Comparison of ENCODE assay signal across 8 cellular contexts in genomic region chr6:27146456-27146705, GRCh38.
DNase-seq lines count a peak whose midpoint lies in the region; ATAC-seq and TF ChIP-seq lines count a peak whose summit lies in the region.
"Not testable (repeated sequence)": the region's sequence is repeated elsewhere in the genome, so short reads cannot be mapped to it uniquely, and the experiment has no call there.

No MANE protein-coding gene starts in this region.

- not testable (repeated sequence) for TF ChIP-seq POLR2A in upper lobe of left lung (IDR thresholded peaks at IDR 0.05)

- H3K18ac ChIP-seq in trophoblast cell (ENCODE audit: low read length), result not testable (repeated sequence)

- H3K9me3 ChIP-seq in DND-41 (ENCODE audit: insufficient read depth, low read length, severe bottlenecking); HUES6 (ENCODE audit: control insufficient read depth, insufficient read depth, low read depth, low read length); SU-DHL-6 (ENCODE audit: insufficient read depth, low read length); liver (ENCODE audit: control insufficient read depth in 4 of 4, low read length in 3 of 4); trophoblast cell (ENCODE audit: insufficient read depth, low read depth, low read length); upper lobe of left lung: not testable (repeated sequence)

- WGBS in liver, result under 1% methylated on average over 23 of the region's 23 CpGs
- WGBS in trophoblast cell (ENCODE audit: extremely low coverage, insufficient coverage, insufficient read length), result no CpG with 5 or more reads among the region's 23 CpGs
- 4 to 6% methylated on average over 5 to 15 of the region's 23 CpGs for WGBS in upper lobe of left lung, 2 donors

- not testable (repeated sequence) for H3K27ac Mint-ChIP-seq in central memory CD8-positive, alpha-beta T cell (ENCODE audit: low read depth)

- not testable (repeated sequence) for H3K27me3 Mint-ChIP-seq in central memory CD8-positive, alpha-beta T cell

- H3K4me1 ChIP-seq in DND-41 (ENCODE audit: insufficient read depth, low read length) (peaks cover 66% of the 10 kb centered on the region), HUES6 (ENCODE audit: control insufficient read depth, insufficient read depth, low read length) (peaks cover 19% of the 10 kb centered on the region), liver (ENCODE audit: control insufficient read depth in 4 of 4, insufficient read depth in 4 of 4, low read length in 3 of 4) (peaks cover 2 to 21% (median 9%) of the 10 kb centered on the region in 4 donors), upper lobe of left lung (peaks cover 10 to 27% (median 17%) of the 10 kb centered on the region in 4 donors)
- not testable (repeated sequence) for H3K4me1 ChIP-seq in trophoblast cell (ENCODE audit: control insufficient read depth in 1 of 2, insufficient read depth in 2 of 2, low read length in 2 of 2)

- H2AFZ ChIP-seq in DND-41 (ENCODE audit: low read depth, low read length); SU-DHL-6 (ENCODE audit: low read depth, low read length, severe bottlenecking); trophoblast cell (ENCODE audit: insufficient read depth, low read length, poor library complexity): not testable (repeated sequence)

- not testable (repeated sequence) for H2BK12ac ChIP-seq in trophoblast cell (ENCODE audit: low read length)

- TF ChIP-seq EP300 in upper lobe of left lung (IDR thresholded peaks at IDR 0.05), result not testable (repeated sequence)

- not testable (repeated sequence) for DNase-seq in DND-41; central memory CD8-positive, alpha-beta T cell (ENCODE audit: low spot score in 2 of 2); foreskin fibroblast; trophoblast cell
- DNase-seq in upper lobe of left lung, result peak in 1 of 2 donors; percentile 68

- H2AK5ac ChIP-seq in trophoblast cell (ENCODE audit: low read length), result not testable (repeated sequence)

- H3K36me3 Mint-ChIP-seq in central memory CD8-positive, alpha-beta T cell (ENCODE audit: insufficient read depth), result not testable (repeated sequence)

- not testable (repeated sequence) for TF ChIP-seq CTCF in DND-41 (IDR thresholded peaks at IDR 0.05; ENCODE audit: borderline replicate concordance, extremely low read depth, low read length, poor library complexity, severe bottlenecking); SU-DHL-6 (IDR thresholded peaks at IDR 0.05; ENCODE audit: insufficient read depth, low read length, poor library complexity, severe bottlenecking); foreskin fibroblast (IDR thresholded peaks at IDR 0.05; ENCODE audit: low read depth, low read length); liver (IDR thresholded peaks at IDR 0.05; ENCODE audit: low read depth, low read length, missing input control); upper lobe of left lung (IDR thresholded peaks at IDR 0.05)

- peak overlapping the region; percentile 94 for H3K9ac ChIP-seq in DND-41 (ENCODE audit: low read depth, low read length)
- H3K9ac ChIP-seq in HUES6 (ENCODE audit: low read length), result peak overlapping the region; percentile 96
- peak overlapping the region; percentile 72 for H3K9ac ChIP-seq in SU-DHL-6 (ENCODE audit: low read length)
- peak overlapping the region; percentile 45 to 55 for H3K9ac ChIP-seq in liver (ENCODE audit: low read depth in 1 of 2, low read length in 2 of 2)
- peak overlapping the region; percentile 71 for H3K9ac ChIP-seq in trophoblast cell (ENCODE audit: low read length)

- peaks cover 65% of the 10 kb centered on the region for H3F3A ChIP-seq in SU-DHL-6 (ENCODE audit: insufficient read depth)

- H3K4me3 ChIP-seq in DND-41 (ENCODE audit: low read depth in 1 of 2, low read length in 2 of 2) (peak overlapping the region; percentile 45 to 64; a peak in 3 of 4 replicates), HUES6 (ENCODE audit: low read depth, low read length) (peak overlapping the region; percentile 76), SU-DHL-6 (ENCODE audit: insufficient read depth, low read length, poor library complexity, severe bottlenecking) (peak overlapping the region; percentile 54), foreskin fibroblast (ENCODE audit: low read depth in 1 of 2, low read length in 2 of 2) (peak overlapping the region; percentile 72 to 79), liver (ENCODE audit: low read depth in 1 of 3, low read length in 3 of 3) (peak overlapping the region; percentile 60 to 95 (median 60)), trophoblast cell (ENCODE audit: low read depth, low read length) (peak overlapping the region; percentile 68), upper lobe of left lung (peak overlapping the region; percentile 53 to 68 (median 58))

- H3K79me2 ChIP-seq in DND-41 (ENCODE audit: insufficient read depth, low read length) (peaks cover 56% of the 10 kb centered on the region), SU-DHL-6 (ENCODE audit: insufficient read depth, low read length) (peaks cover 11% of the 10 kb centered on the region; the same call in 1 of the 2 replicates)
- not testable (repeated sequence) for H3K79me2 ChIP-seq in trophoblast cell (ENCODE audit: control insufficient read depth, insufficient read depth, low read length, poor library complexity)

- H4K91ac ChIP-seq in trophoblast cell (ENCODE audit: low read depth, low read length), result not testable (repeated sequence)

- not testable (repeated sequence) for H4K12ac ChIP-seq in trophoblast cell (ENCODE audit: low read depth, low read length)

- H3K4me3 Mint-ChIP-seq in central memory CD8-positive, alpha-beta T cell, result not testable (repeated sequence)

- not testable (repeated sequence) for H3K27me3 ChIP-seq in DND-41 (ENCODE audit: insufficient read depth, low read length, poor library complexity); HUES6 (ENCODE audit: control insufficient read depth, insufficient read depth, low read length); SU-DHL-6 (ENCODE audit: low read length); liver (ENCODE audit: control insufficient read depth in 4 of 4, insufficient read depth in 4 of 4, low read length in 3 of 4); trophoblast cell (ENCODE audit: insufficient read depth, low read length); upper lobe of left lung

- not testable (repeated sequence) for H4K20me1 ChIP-seq in DND-41 (ENCODE audit: insufficient read depth, low read length); SU-DHL-6 (ENCODE audit: low read depth, low read length)

- not testable (repeated sequence) for H2BK120ac ChIP-seq in trophoblast cell (ENCODE audit: insufficient read depth, low read length, poor library complexity)

- H3K14ac ChIP-seq in trophoblast cell (ENCODE audit: low read length), result not testable (repeated sequence)

- H3K9me3 Mint-ChIP-seq in central memory CD8-positive, alpha-beta T cell, result not testable (repeated sequence)

- not testable (repeated sequence) for H3K23ac ChIP-seq in trophoblast cell (ENCODE audit: low read length)

- not testable (repeated sequence) for ATAC-seq in DND-41 (ENCODE audit: insufficient read depth, low read depth)
- ATAC-seq in central memory CD8-positive, alpha-beta T cell (replicated peaks; ENCODE audit: extremely low read depth, poor library complexity, severe bottlenecking), result peak; percentile 41
- peak in 1 of 2 donors; percentile 5 for ATAC-seq in upper lobe of left lung (ENCODE audit: low FRiP score in 2 of 2)

- H3K4me2 ChIP-seq in DND-41 (ENCODE audit: insufficient read depth, low read length) (peak overlapping the region; percentile 64), SU-DHL-6 (ENCODE audit: low read depth, low read length, poor library complexity, severe bottlenecking) (peak overlapping the region; percentile 98), trophoblast cell (ENCODE audit: low read length) (peak overlapping the region; percentile 64)

- H2BK5ac ChIP-seq in trophoblast cell (ENCODE audit: low read depth, low read length, poor library complexity), result not testable (repeated sequence)

- not testable (repeated sequence) for H3K4ac ChIP-seq in trophoblast cell (ENCODE audit: low read depth, low read length)

- not testable (repeated sequence) for H3K4me1 Mint-ChIP-seq in central memory CD8-positive, alpha-beta T cell

- peak overlapping the region; percentile 99 for H3K27ac ChIP-seq in DND-41 (ENCODE audit: low read length)
- H3K27ac ChIP-seq in HUES6 (ENCODE audit: low read depth, low read length), result peak overlapping the region; percentile 93
- H3K27ac ChIP-seq in SU-DHL-6 (ENCODE audit: low read depth, low read length), result peak overlapping the region; percentile 95
- H3K27ac ChIP-seq in liver (ENCODE audit: low read depth in 1 of 2, low read length in 2 of 2), result peak overlapping the region; percentile 81 to 88
- peak overlapping the region; percentile 87 for H3K27ac ChIP-seq in trophoblast cell (ENCODE audit: low read depth, low read length)
- H3K27ac ChIP-seq in upper lobe of left lung, result peak overlapping the region; percentile 89 to 95 (median 94)

- H4K8ac ChIP-seq in trophoblast cell (ENCODE audit: low read depth, low read length), result not testable (repeated sequence)

- not testable (repeated sequence) for H3K36me3 ChIP-seq in DND-41 (ENCODE audit: insufficient read depth, low read length); HUES6 (ENCODE audit: control insufficient read depth, insufficient read depth, low read length); SU-DHL-6 (ENCODE audit: low read length); liver (ENCODE audit: control insufficient read depth in 4 of 4, insufficient read depth in 3 of 4, low read depth in 1 of 4, low read length in 3 of 4); trophoblast cell (ENCODE audit: control insufficient read depth in 1 of 2, insufficient read depth in 2 of 2, low read length in 2 of 2); upper lobe of left lung

- H3K79me1 ChIP-seq in trophoblast cell (ENCODE audit: low read length), result peaks cover 12% of the 10 kb centered on the region

- not testable (repeated sequence) for TF ChIP-seq RAD21 in liver (IDR thresholded peaks at IDR 0.05)

- not testable (repeated sequence) for H3K9me2 ChIP-seq in SU-DHL-6 (replicated peaks; ENCODE audit: insufficient read depth, low read length)
